1 cellular context compared by ENCODE assay signal in the genomic region with DNA sequence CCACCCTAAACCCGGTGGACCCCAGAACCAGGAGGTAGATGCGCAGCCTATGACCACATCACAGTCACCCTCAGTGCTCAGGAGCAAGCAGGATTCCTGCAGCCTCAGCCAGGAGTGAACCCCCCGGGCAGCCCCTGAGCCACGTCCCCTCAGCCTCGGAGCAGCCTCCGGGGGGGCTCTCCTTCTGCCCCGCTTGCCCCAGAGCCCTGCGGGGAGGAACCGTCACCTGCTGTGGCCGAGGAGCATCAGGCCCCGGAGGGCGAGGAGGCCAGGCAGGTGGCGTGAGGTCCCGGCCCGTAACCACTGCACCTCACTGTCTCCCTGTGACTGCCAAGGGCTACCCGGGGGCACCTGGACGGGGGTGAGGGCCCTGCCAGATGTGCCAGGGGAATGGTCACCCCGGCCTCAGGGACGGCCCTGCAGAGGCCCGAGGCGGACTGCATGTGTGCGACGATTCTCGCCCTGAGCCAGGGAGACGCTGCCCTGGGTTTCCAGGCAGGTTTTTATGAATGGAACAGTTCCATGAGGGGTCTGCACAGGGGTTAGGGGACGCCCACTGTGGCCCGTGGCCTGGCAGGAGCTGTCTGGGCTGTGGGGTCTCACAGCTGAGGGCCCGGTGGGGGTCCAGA.
TF ChIP-seq lines count a peak whose summit lies in the region.

No MANE protein-coding gene starts in this region.

TF ChIP-seq in HepG2, 621 proteins besides CTCF, POLR2A, EP300 and RAD21:
- TF ChIP-seq SP5 (CRISPR knock-in tag; IDR thresholded peaks at IDR 0.05; ENCODE audit: borderline replicate concordance, low read depth) (no peak), AGO2 (optimal IDR thresholded peaks at IDR 0.05; ENCODE audit: low read depth, low read length) (peak; percentile 52)
